Comparison of ENCODE assay signal across 21 cellular contexts in the genomic region with DNA sequence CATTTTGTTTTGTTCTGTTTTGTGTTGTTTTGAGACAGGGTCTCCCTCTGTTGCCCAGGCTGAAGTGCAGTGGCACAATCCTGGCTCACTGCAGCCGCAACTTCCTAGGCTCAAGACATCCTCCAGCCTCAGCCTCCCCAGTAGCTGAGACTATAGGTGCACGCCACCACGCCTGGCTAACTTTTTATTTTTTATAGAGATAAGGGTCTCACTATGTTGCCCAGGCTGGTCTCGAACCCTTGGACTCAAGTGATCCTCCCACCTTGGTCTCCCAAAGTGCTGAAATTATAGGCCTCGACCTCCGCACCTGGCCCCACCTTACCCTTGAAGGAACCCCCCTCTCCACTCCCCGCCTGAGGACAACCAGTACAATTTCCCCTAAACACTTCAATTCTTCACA. TPM values are rescaled to one million over a fixed set of nuclear protein-coding genes. Genes with fewer than 3 reads are reported as not detected.
A peak's percentile ranks its signal among the peaks of the same experiment; 100 is the strongest.
DNase-seq lines count a peak whose midpoint lies in the region; ATAC-seq and TF ChIP-seq lines count a peak whose summit lies in the region.
"Had no signal": no experiment of that assay in that cellular context is flagged by ENCODE, and none has a peak within 500 bp of the region (broad histone marks: within the 10 kb centered on the region; RNA-seq: fewer than 3 reads in every experiment).

No MANE protein-coding gene starts in this region.

- DNase-seq in endothelial cell (ENCODE audit: low spot score): no peak
- DNase-seq in neural crest cell (ENCODE audit: low read depth, low spot score): no peak
- no peak for DNase-seq in thoracic aorta (ENCODE audit: low spot score)
- no peak for DNase-seq in GOT3 (lab: John Stamatoyannopoulos, UW)
- DNase-seq in NCI-H128 (lab: John Stamatoyannopoulos, UW; ENCODE audit: unreplicated experiment): no peak
- DNase-seq in AG08395 (ENCODE audit: low spot score): no peak
- DNase-seq in LoVo (ENCODE audit: low spot score): no peak
- DNase-seq: CD4-positive, CD25-positive, alpha-beta regulatory T cell; HFFc6; NCI-H1105; NCI-H2029; NCI-H446 treated with DMSO at 0.1 percent for 48 hours; NCI-H526; NCI-H82; NK-92 treated with Interleukin-12 subunit alpha and Interleukin-12 subunit beta, amount 100 ng/mL, for 24 hours; PC-3; SK-N-SH had no signal

- H3K4me3 Mint-ChIP-seq in endothelial cell (ENCODE audit: unreplicated experiment) (no peak overlapping the region), neural crest cell (no peak overlapping the region)
- H3K4me3 Mint-ChIP-seq: CD4-positive, CD25-positive, alpha-beta regulatory T cell; H9; HFFc6; IgD-negative memory B cell had no signal

- H3K27me3 Mint-ChIP-seq in endothelial cell (ENCODE audit: unreplicated experiment) (peaks cover 2% of the 10 kb centered on the region), neural crest cell (ENCODE audit: low read depth) (peaks cover 13% of the 10 kb centered on the region)

- H3K27ac ChIP-seq in HEK293 (ENCODE audit: extremely low read depth, low read depth, low read length) (no peak overlapping the region), thoracic aorta (peak overlapping the region; percentile 83 to 90)
- H3K27ac ChIP-seq: BLaER1 had no signal

- POLR2A ChIA-PET in HEK293 (lab: Yijun Ruan, JAX): no interaction called here

- H3K9me3 ChIP-seq in HEK293 (ENCODE audit: control insufficient read depth, insufficient read depth, low read depth, low read length) (no peaks in the 10 kb centered on the region), thoracic aorta (no peaks in the 10 kb centered on the region)
- H3K9me3 ChIP-seq: SK-N-SH had no signal

- H3K4me1 Mint-ChIP-seq in endothelial cell (ENCODE audit: unreplicated experiment) (peaks cover 33% of the 10 kb centered on the region), neural crest cell (no peaks in the 10 kb centered on the region)
- H3K4me1 Mint-ChIP-seq: CD4-positive, CD25-positive, alpha-beta regulatory T cell had no signal

- H3K9me3 Mint-ChIP-seq in endothelial cell (ENCODE audit: unreplicated experiment): no peaks in the 10 kb centered on the region
- no peaks in the 10 kb centered on the region for H3K9me3 Mint-ChIP-seq in neural crest cell
- H3K9me3 Mint-ChIP-seq: CD4-positive, CD25-positive, alpha-beta regulatory T cell; H9; HFFc6; IgD-negative memory B cell had no signal

- H3K27me3 ChIP-seq in thoracic aorta (replicated peaks; ENCODE audit: insufficient read depth): no peaks in the 10 kb centered on the region
- H3K27me3 ChIP-seq: BLaER1 had no signal

- peaks cover 4% of the 10 kb centered on the region for H3K36me3 Mint-ChIP-seq in endothelial cell (ENCODE audit: low read depth, unreplicated experiment)
- no peaks in the 10 kb centered on the region for H3K36me3 Mint-ChIP-seq in neural crest cell (ENCODE audit: low read depth)
- H3K36me3 Mint-ChIP-seq: CD4-positive, CD25-positive, alpha-beta regulatory T cell had no signal

- ATAC-seq in thoracic aorta (ENCODE audit: insufficient number of reproducible peaks, low FRiP score, low read depth): no peak
- ATAC-seq: PC-3 had no signal

- H3K4me1 ChIP-seq in HEK293 (ENCODE audit: control insufficient read depth, insufficient read depth, low read length) (no peaks in the 10 kb centered on the region), thoracic aorta (ENCODE audit: control insufficient read depth in 1 of 2, low read depth in 2 of 2) (peaks cover 13 to 50% of the 10 kb centered on the region in 2 donors)

- CTCF ChIA-PET in HEK293 (lab: Yijun Ruan, JAX): interaction anchor here (0.7 to 0.8 kb wide), 2 partner anchors 204 to 315 kb away, joined by 3 read pairs; no protein-coding TSS in a partner anchor

- no peak for TF ChIP-seq CTCF in HEK293 (tag by site-specific recombination; IDR thresholded peaks at IDR 0.05)
- no peak for TF ChIP-seq CTCF in endothelial cell (IDR thresholded peaks at IDR 0.05; ENCODE audit: unreplicated experiment)
- TF ChIP-seq CTCF in neural crest cell (conservative IDR thresholded peaks at IDR 0.05): no peak
- no peak for TF ChIP-seq CTCF in thoracic aorta (IDR thresholded peaks at IDR 0.05)

- peak overlapping the region; percentile 66 for H3K27ac Mint-ChIP-seq in endothelial cell (ENCODE audit: unreplicated experiment)
- peak overlapping the region; percentile 81 for H3K27ac Mint-ChIP-seq in neural crest cell (ENCODE audit: unreplicated experiment)
- H3K27ac Mint-ChIP-seq: CD4-positive, CD25-positive, alpha-beta regulatory T cell; HFFc6 had no signal

- H3K36me3 ChIP-seq in HEK293 (ENCODE audit: control insufficient read depth in 2 of 2, insufficient read depth in 1 of 2, low read length in 2 of 2) (no peaks in the 10 kb centered on the region), thoracic aorta (no peaks in the 10 kb centered on the region)
- H3K36me3 ChIP-seq: BLaER1 had no signal

- no peak overlapping the region for H3K4me3 ChIP-seq in HEK293 (ENCODE audit: low read depth, low read length)
- no peak overlapping the region for H3K4me3 ChIP-seq in thoracic aorta
- H3K4me3 ChIP-seq: BLaER1 had no signal

TF ChIP-seq in HEK293, 187 proteins besides CTCF, POLR2A, EP300 and RAD21:
- TF ChIP-seq GLIS2 (tag by site-specific recombination; IDR thresholded peaks at IDR 0.05) (no peak), ZNF121 (tag by site-specific recombination; IDR thresholded peaks at IDR 0.05) (peak; percentile 90)

RNA-seq across cellular contexts. Expression of a gene that starts 7.5 kb away (rescaled TPM):
- total RNA-seq in endothelial cell (ENCODE audit: unreplicated experiment) (18.7 TPM), neural crest cell (40.4 and 43.5 TPM in 2 replicates), thoracic aorta (10 to 100 TPM in 1 of 2 donors, 1 to 10 TPM in 1; 9.3 to 17.4 TPM)
